8 cellular contexts compared by ENCODE assay signal in genomic region chr3:12663311-12663935, GRCh38. TPM values are rescaled to one million over a fixed set of nuclear protein-coding genes. Genes with fewer than 3 reads are reported as not detected.
A peak's percentile ranks its signal among the peaks of the same experiment; 100 is the strongest.
DNase-seq lines count a peak whose midpoint lies in the region; ATAC-seq and TF ChIP-seq lines count a peak whose summit lies in the region.

No MANE protein-coding gene starts in this region.

- intact Hi-C loops in natural killer cell (cut with micrococcal nuclease), result loop anchor here (2.0 to 5.0 kb wide), 3 partner anchors 36 to 1769 kb away; no protein-coding TSS in a partner anchor
- intact Hi-C loops in thyroid gland (cut with DNase I), result no loop called here

- H3K4me3 ChIP-seq in fibroblast of mammary gland (ENCODE audit: control insufficient read depth, low read depth, low read length) (peak overlapping the region; percentile 94), thyroid gland (replicated peaks in 1 of 3) (peak overlapping the region; percentile 84 to 100 (median 99))

- peak overlapping the region; percentile 83 for H3K4me3 Mint-ChIP-seq in activated CD8-positive, alpha-beta memory T cell treated with anti-CD3 and anti-CD28 coated beads, Interleukin-2, amount 10 ng/mL, durations not matched to agents 7 days and 5 days
- peak overlapping the region; percentile 100 for H3K4me3 Mint-ChIP-seq in natural killer cell

- no peaks in the 10 kb centered on the region for H3K9me3 ChIP-seq in thyroid gland

- no peaks in the 10 kb centered on the region for H3K27me3 Mint-ChIP-seq in activated CD8-positive, alpha-beta memory T cell treated with anti-CD3 and anti-CD28 coated beads, Interleukin-2, amount 10 ng/mL, durations not matched to agents 7 days and 5 days
- H3K27me3 Mint-ChIP-seq in natural killer cell (ENCODE audit: low read depth in 2 of 2), result no peaks in the 10 kb centered on the region

- peak; percentile 37 for ATAC-seq in GM21381 (IDR thresholded peaks at IDR 0.05; ENCODE audit: unreplicated experiment)
- ATAC-seq in activated CD8-positive, alpha-beta memory T cell treated with anti-CD3 and anti-CD28 coated beads, Interleukin-2, amount 10 ng/mL, durations not matched to agents 7 days and 5 days, result peak; percentile 64
- peak; percentile 49 to 65 (median 59) for ATAC-seq in natural killer cell

- peaks cover 38 to 44% of the 10 kb centered on the region in 2 donors for H3K4me1 ChIP-seq in thyroid gland

- H3K27me3 ChIP-seq in thyroid gland, result no peaks in the 10 kb centered on the region

- H3K36me3 Mint-ChIP-seq in activated CD8-positive, alpha-beta memory T cell treated with anti-CD3 and anti-CD28 coated beads, Interleukin-2, amount 10 ng/mL, durations not matched to agents 7 days and 5 days, result peaks cover 4% of the 10 kb centered on the region
- H3K36me3 Mint-ChIP-seq in natural killer cell, result no peaks in the 10 kb centered on the region

- peak; percentile 50 for DNase-seq in Daoy (ENCODE audit: low read depth)
- DNase-seq in HT1080 (ENCODE audit: low read depth), result peak; percentile 23
- DNase-seq in activated CD8-positive, alpha-beta memory T cell treated with anti-CD3 and anti-CD28 coated beads, Interleukin-2, amount 10 ng/mL, durations not matched to agents 7 days and 5 days, result peak; percentile 70
- DNase-seq in fibroblast of mammary gland (ENCODE audit: low read depth), result no peak
- peak; percentile 29 for DNase-seq in natural killer cell
- DNase-seq in thyroid gland, result peak; percentile 56 to 63
- DNase-seq in cortex of kidney (lab: John Stamatoyannopoulos, UW), result no peak

- WGBS in thyroid gland, 2 donors, result 0 to 2% methylated on average over 11 of the region's 48 CpGs

- no peaks in the 10 kb centered on the region for H3K36me3 ChIP-seq in thyroid gland

- CTCF ChIA-PET in activated CD8-positive, alpha-beta memory T cell treated with anti-CD3 and anti-CD28 coated beads, Interleukin-2, amount 10 ng/mL, durations not matched to agents 7 days and 5 days (lab: Charles Lee), result interaction anchor here (1.1 to 1.4 kb wide), 3 partner anchors 42 to 179 kb away, joined by 4 to 5 read pairs (median 4); partner anchors contain the start of gene TSEN2

- no peaks in the 10 kb centered on the region for H3K9me3 Mint-ChIP-seq in activated CD8-positive, alpha-beta memory T cell treated with anti-CD3 and anti-CD28 coated beads, Interleukin-2, amount 10 ng/mL, durations not matched to agents 7 days and 5 days (ENCODE audit: low read depth)
- H3K9me3 Mint-ChIP-seq in natural killer cell, result no peaks in the 10 kb centered on the region

- TF ChIP-seq CTCF in fibroblast of mammary gland (conservative IDR thresholded peaks at IDR 0.05; ENCODE audit: control insufficient read depth, insufficient read depth, low read depth, low read length), result no peak
- TF ChIP-seq CTCF in natural killer cell (IDR thresholded peaks at IDR 0.05), result no peak
- TF ChIP-seq CTCF in thyroid gland (IDR thresholded peaks at IDR 0.05), result peak in 1 of 6 experiments; percentile 14

- H3K27ac ChIP-seq in thyroid gland, result peak overlapping the region; percentile 99 to 100 (median 99)

- H3K27ac Mint-ChIP-seq in activated CD8-positive, alpha-beta memory T cell treated with anti-CD3 and anti-CD28 coated beads, Interleukin-2, amount 10 ng/mL, durations not matched to agents 7 days and 5 days, result peak overlapping the region; percentile 87
- peak overlapping the region; percentile 97 to 98 for H3K27ac Mint-ChIP-seq in natural killer cell

- H3K4me1 Mint-ChIP-seq in activated CD8-positive, alpha-beta memory T cell treated with anti-CD3 and anti-CD28 coated beads, Interleukin-2, amount 10 ng/mL, durations not matched to agents 7 days and 5 days, result peaks cover 30% of the 10 kb centered on the region
- H3K4me1 Mint-ChIP-seq in natural killer cell, result peaks cover 39 to 44% of the 10 kb centered on the region in 2 donors

- TF ChIP-seq POLR2A in thyroid gland (IDR thresholded peaks at IDR 0.05), result no peak

RNA-seq across cellular contexts. Expression of gene RAF1, which starts 0.5 kb away (rescaled TPM):
- total RNA-seq in Daoy (2014; rRNA removed; shearing (Covaris generic)), result 56.3 and 59.0 TPM in 2 replicates
- total RNA-seq in HT1080 (2014; rRNA removed; shearing (Covaris generic)), result 110 and 111 TPM in 2 replicates
- 67.6 and 70.3 TPM in 2 replicates for polyA plus RNA-seq in HT1080 (2015; cell fraction: cytosol; rRNA removed)
- 91.8 and 94.2 TPM in 2 replicates for polyA plus RNA-seq in HT1080 (2015; cell fraction: nucleus; rRNA removed)
- total RNA-seq in activated CD8-positive, alpha-beta memory T cell treated with anti-CD3 and anti-CD28 coated beads, Interleukin-2, amount 10 ng/mL, durations not matched to agents 7 days and 5 days, result 10 to 100 TPM; 92.4 to 96.8 TPM
- total RNA-seq in natural killer cell (100 to 1,000 TPM; 142 to 168 (median 156) TPM), thyroid gland (100 to 1,000 TPM; 151 to 174 (median 163) TPM)

Comparison
In these comparisons a context has a peak if more than half of its experiments do, and no peak if none do; other contexts are left out.
1. DNase-seq: peak in Daoy (single experiment), HT1080 (single experiment), activated CD8-positive, alpha-beta memory T cell treated with anti-CD3 and anti-CD28 coated beads, Interleukin-2, amount 10 ng/mL, durations not matched to agents 7 days and 5 days (single experiment), natural killer cell (single experiment) and thyroid gland (2 of 2); none in fibroblast of mammary gland (single experiment) and cortex of kidney (single experiment).
2. Peak in every context shown above with its lines, with median percentiles within 50 percentile points of each other: ATAC-seq.